Comparison of ENCODE assay signal across 14 cellular contexts in the genomic region with DNA sequence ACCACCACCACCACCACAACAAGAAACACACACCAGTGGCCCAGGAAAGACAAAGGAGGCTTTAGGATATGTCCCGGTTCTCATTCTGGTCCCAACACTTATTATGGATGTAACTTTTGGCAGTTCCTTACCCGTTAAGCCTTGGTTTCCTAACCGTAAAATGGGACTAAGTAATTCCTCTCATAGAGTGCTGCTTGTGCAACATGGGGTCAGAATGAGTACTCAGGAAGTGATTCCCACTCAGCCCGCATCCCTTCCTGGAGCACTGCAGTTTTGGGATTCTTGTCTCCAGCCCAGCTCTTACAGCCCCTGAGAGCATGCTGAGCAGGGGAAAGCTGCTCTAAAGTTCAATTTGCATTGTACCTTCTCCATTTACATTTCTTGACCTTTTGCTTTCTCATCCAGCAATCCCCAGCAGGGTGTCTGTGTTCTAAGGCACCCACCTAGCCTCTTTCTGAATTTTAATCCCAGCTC.
DNase-seq lines count a peak whose midpoint lies in the region; ATAC-seq and TF ChIP-seq lines count a peak whose summit lies in the region.
"Had no signal": no experiment of that assay in that cellular context is flagged by ENCODE, and none has a peak within 500 bp of the region (broad histone marks: within the 10 kb centered on the region; RNA-seq: fewer than 3 reads in every experiment).

No MANE protein-coding gene starts in this region.

- DNase-seq in CD4-positive, CD25-positive, alpha-beta regulatory T cell = no peak
- no peak for DNase-seq in HFFc6
- DNase-seq in activated naive CD8-positive, alpha-beta T cell treated with anti-CD3 and anti-CD28 coated beads, Interleukin-2, amount 50 U/mL, for 24 hours = no peak
- DNase-seq in iPS-NIHi11 (ENCODE audit: low spot score) = peak; percentile 72
- DNase-seq in HT-29 (ENCODE audit: low spot score) = no peak
- DNase-seq in putamen (ENCODE audit: low spot score) = no peak
- no peak for DNase-seq in cerebellum (ENCODE audit: low spot score)
- DNase-seq in amniotic stem cell (lab: John Stamatoyannopoulos, UW) = no peak
- DNase-seq: activated CD4-positive, alpha-beta T cell treated with anti-CD3 and anti-CD28 coated beads, Interleukin-2, amount 10 ng/mL, durations not matched to agents 7 days and 5 days; activated naive CD4-positive, alpha-beta T cell treated with anti-CD3 and anti-CD28 coated beads, Interleukin-2, amount 10 ng/mL, durations not matched to agents 7 days and 5 days; effector CD4-positive, alpha-beta T cell; NCI-H146; NCI-H774 had no signal

- no peak overlapping the region for H3K4me3 ChIP-seq in CD4-positive, CD25-positive, alpha-beta regulatory T cell (ENCODE audit: low read depth, low read length)
- H3K4me3 ChIP-seq: suprapubic skin had no signal

- H3K9me3 Mint-ChIP-seq in CD4-positive, CD25-positive, alpha-beta regulatory T cell = no peaks in the 10 kb centered on the region
- H3K9me3 Mint-ChIP-seq in HFFc6 = peaks cover 4% of the 10 kb centered on the region; the same call in 1 of the 2 replicates
- H3K9me3 Mint-ChIP-seq in activated naive CD8-positive, alpha-beta T cell treated with anti-CD3 and anti-CD28 coated beads, Interleukin-2, amount 50 U/mL, for 24 hours = no peaks in the 10 kb centered on the region
- H3K9me3 Mint-ChIP-seq: activated naive CD4-positive, alpha-beta T cell treated with anti-CD3 and anti-CD28 coated beads, Interleukin-2, amount 10 ng/mL, durations not matched to agents 7 days and 5 days had no signal

- H3K9me3 ChIP-seq in CD4-positive, CD25-positive, alpha-beta regulatory T cell (ENCODE audit: control insufficient read depth in 2 of 2, low read length in 2 of 2) = no peaks in the 10 kb centered on the region
- H3K9me3 ChIP-seq: suprapubic skin had no signal

- H3K4me3 Mint-ChIP-seq in CD4-positive, CD25-positive, alpha-beta regulatory T cell = no peak overlapping the region
- no peak overlapping the region; the same call in 1 of the 2 replicates for H3K4me3 Mint-ChIP-seq in HFFc6
- H3K4me3 Mint-ChIP-seq in activated naive CD8-positive, alpha-beta T cell treated with anti-CD3 and anti-CD28 coated beads, Interleukin-2, amount 50 U/mL, for 24 hours = no peak overlapping the region
- H3K4me3 Mint-ChIP-seq: activated CD4-positive, alpha-beta T cell treated with anti-CD3 and anti-CD28 coated beads, Interleukin-2, amount 10 ng/mL, durations not matched to agents 7 days and 5 days; activated naive CD4-positive, alpha-beta T cell treated with anti-CD3 and anti-CD28 coated beads, Interleukin-2, amount 10 ng/mL, durations not matched to agents 7 days and 5 days had no signal

- no peaks in the 10 kb centered on the region for H3K27me3 ChIP-seq in CD4-positive, CD25-positive, alpha-beta regulatory T cell (ENCODE audit: control insufficient read depth, insufficient read depth, low read length)
- H3K27me3 ChIP-seq: suprapubic skin had no signal

- peaks cover 5 to 27% (median 15%) of the 10 kb centered on the region in 4 donors for H3K4me1 Mint-ChIP-seq in CD4-positive, CD25-positive, alpha-beta regulatory T cell
- H3K4me1 Mint-ChIP-seq in HFFc6 (ENCODE audit: low read depth) = peaks cover 58% of the 10 kb centered on the region
- H3K4me1 Mint-ChIP-seq in activated naive CD8-positive, alpha-beta T cell treated with anti-CD3 and anti-CD28 coated beads, Interleukin-2, amount 50 U/mL, for 24 hours = peaks cover 44% of the 10 kb centered on the region

- no peak for TF ChIP-seq CTCF in HFFc6 (IDR thresholded peaks at IDR 0.05)

- H3K36me3 Mint-ChIP-seq in CD4-positive, CD25-positive, alpha-beta regulatory T cell = peaks cover 12% of the 10 kb centered on the region
- peaks cover 20% of the 10 kb centered on the region for H3K36me3 Mint-ChIP-seq in HFFc6 (ENCODE audit: low read depth)
- H3K36me3 Mint-ChIP-seq in activated naive CD8-positive, alpha-beta T cell treated with anti-CD3 and anti-CD28 coated beads, Interleukin-2, amount 50 U/mL, for 24 hours (ENCODE audit: low read depth) = peaks cover 31% of the 10 kb centered on the region

- no peaks in the 10 kb centered on the region for H3K27me3 Mint-ChIP-seq in CD4-positive, CD25-positive, alpha-beta regulatory T cell
- peaks cover 2% of the 10 kb centered on the region; the same call in 1 of the 2 replicates for H3K27me3 Mint-ChIP-seq in HFFc6 (ENCODE audit: insufficient read depth)
- no peaks in the 10 kb centered on the region for H3K27me3 Mint-ChIP-seq in activated naive CD8-positive, alpha-beta T cell treated with anti-CD3 and anti-CD28 coated beads, Interleukin-2, amount 50 U/mL, for 24 hours
- H3K27me3 Mint-ChIP-seq: activated CD4-positive, alpha-beta T cell treated with anti-CD3 and anti-CD28 coated beads, Interleukin-2, amount 10 ng/mL, durations not matched to agents 7 days and 5 days; activated naive CD4-positive, alpha-beta T cell treated with anti-CD3 and anti-CD28 coated beads, Interleukin-2, amount 10 ng/mL, durations not matched to agents 7 days and 5 days had no signal

- ATAC-seq in CD4-positive, CD25-positive, alpha-beta regulatory T cell (ENCODE audit: low read depth in 2 of 2) = no peak
- ATAC-seq in activated naive CD8-positive, alpha-beta T cell treated with anti-CD3 and anti-CD28 coated beads, Interleukin-2, amount 50 U/mL, for 24 hours = peak; percentile 59

- no peaks in the 10 kb centered on the region for H3K36me3 ChIP-seq in CD4-positive, CD25-positive, alpha-beta regulatory T cell (ENCODE audit: control insufficient read depth, insufficient read depth, low read length)
- H3K36me3 ChIP-seq: suprapubic skin had no signal

- H3K27ac Mint-ChIP-seq in CD4-positive, CD25-positive, alpha-beta regulatory T cell = peak overlapping the region in 2 of 3 donors; percentile 4 to 31
- H3K27ac Mint-ChIP-seq in HFFc6 = peak overlapping the region; percentile 91
- H3K27ac Mint-ChIP-seq in activated naive CD8-positive, alpha-beta T cell treated with anti-CD3 and anti-CD28 coated beads, Interleukin-2, amount 50 U/mL, for 24 hours = peak overlapping the region; percentile 77
- H3K27ac Mint-ChIP-seq: activated CD4-positive, alpha-beta T cell treated with anti-CD3 and anti-CD28 coated beads, Interleukin-2, amount 10 ng/mL, durations not matched to agents 7 days and 5 days; activated naive CD4-positive, alpha-beta T cell treated with anti-CD3 and anti-CD28 coated beads, Interleukin-2, amount 10 ng/mL, durations not matched to agents 7 days and 5 days had no signal

- H3K27ac ChIP-seq in CD4-positive, CD25-positive, alpha-beta regulatory T cell (ENCODE audit: insufficient read depth, low read length, poor library complexity, severe bottlenecking) = no peak overlapping the region
- H3K27ac ChIP-seq: suprapubic skin had no signal

- no peaks in the 10 kb centered on the region for H3K4me1 ChIP-seq in CD4-positive, CD25-positive, alpha-beta regulatory T cell (ENCODE audit: control insufficient read depth, insufficient read depth, low read length, poor library complexity, severe bottlenecking)
- H3K4me1 ChIP-seq: suprapubic skin had no signal

Comparison
In these comparisons a context has a peak if more than half of its experiments do, and no peak if none do; other contexts are left out.
1. H3K27ac Mint-ChIP-seq: peak in every context shown above with its lines; median percentile 91 in HFFc6; 77 in activated naive CD8-positive, alpha-beta T cell treated with anti-CD3 and anti-CD28 coated beads, Interleukin-2, amount 50 U/mL, for 24 hours; 18 in CD4-positive, CD25-positive, alpha-beta regulatory T cell.